Comparison of ENCODE assay signal across 1 cellular context in the genomic region with DNA sequence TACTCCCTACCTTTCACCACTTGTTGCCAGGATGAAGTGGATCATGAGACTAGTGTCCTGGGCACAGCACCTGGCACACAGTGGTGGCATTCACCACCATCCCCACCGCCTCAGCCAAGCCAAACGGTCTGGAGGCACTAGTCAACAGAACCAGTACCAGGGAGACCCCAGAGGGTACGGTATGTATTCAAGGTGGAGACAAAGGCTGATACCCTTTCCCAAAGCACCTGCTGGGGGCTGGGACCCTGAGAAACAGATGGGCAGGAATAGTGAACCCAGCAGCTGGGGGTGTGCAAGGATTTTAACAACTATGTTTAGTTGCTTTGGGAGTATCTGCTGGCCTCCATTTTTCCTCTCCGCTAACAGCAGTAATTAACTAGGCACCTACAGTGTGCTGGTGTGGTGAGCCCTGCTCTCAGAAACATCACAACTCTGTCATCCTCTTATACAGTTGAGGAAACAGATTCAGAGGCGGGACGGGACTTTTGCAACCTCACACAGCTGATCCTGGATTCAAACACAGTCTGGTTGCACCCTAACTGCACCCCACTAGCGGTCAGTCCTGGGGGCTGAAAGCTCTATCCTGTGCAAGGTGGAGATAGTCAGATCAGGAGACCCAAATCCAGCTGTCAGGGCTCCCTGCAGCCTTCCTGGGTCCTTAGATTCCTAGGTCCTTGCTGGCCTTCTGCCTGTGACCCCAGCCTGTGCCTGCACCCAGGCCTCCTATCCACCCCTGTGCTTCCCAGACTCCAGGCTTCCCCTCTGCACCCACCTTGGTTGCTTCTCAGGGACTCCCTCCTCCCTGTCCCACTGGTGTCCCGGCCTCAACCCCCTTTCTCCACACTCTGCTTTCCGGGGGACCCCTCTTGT.
TF ChIP-seq lines count a peak whose summit lies in the region.

No MANE protein-coding gene starts in this region.

TF ChIP-seq in H1, 55 proteins besides CTCF, POLR2A, EP300 and RAD21:
- TF ChIP-seq EZH2 (IDR thresholded peaks at IDR 0.05; ENCODE audit: low read depth, low read length, severe bottlenecking), result peak; percentile 48
- no peak for TF ChIP-seq ZNF274 (IDR thresholded peaks at IDR 0.05; ENCODE audit: borderline replicate concordance, extremely low read depth, low read length)
